ENCODE assay signal across 8 cellular contexts in the genomic region with DNA sequence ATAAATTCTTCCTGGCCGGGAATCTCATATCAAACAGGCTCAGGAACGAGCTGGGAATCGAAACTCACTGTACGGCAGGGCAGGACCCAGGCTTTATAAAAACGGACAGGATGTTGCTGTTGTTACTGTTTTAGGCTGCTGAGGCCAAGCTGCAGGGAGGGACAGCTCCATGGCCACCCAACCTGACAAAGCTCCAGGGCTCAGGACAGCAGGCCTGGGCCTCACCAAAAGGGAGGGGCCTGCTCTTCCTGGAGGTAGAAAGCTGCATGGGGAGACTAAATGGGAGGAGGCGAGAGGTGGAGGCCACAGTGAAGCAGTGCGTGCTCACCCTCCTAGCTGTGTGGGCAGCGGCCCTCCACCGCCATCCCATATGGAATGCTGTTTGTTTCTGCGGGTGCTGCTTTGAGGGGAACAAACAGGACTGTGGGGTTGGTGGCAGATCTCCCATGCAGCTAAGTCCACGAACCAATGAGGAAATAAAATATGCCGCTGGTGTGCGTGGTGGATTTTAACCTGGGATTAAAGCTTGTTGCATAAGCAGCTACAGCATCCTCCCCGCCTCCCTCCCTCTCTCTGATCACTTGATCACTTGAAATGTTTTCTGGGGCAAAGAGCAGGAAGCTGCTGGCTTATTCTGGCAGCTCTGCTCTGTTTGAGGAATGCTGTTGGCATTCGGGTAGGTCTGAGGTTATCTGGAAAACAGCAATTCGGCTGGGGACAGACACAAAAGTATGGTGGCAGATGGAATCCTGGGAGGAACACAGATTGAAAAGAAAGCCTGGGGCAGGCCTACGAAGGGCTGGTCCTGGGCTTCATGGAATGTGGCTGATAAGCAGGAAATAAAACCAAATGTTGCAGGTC. TPM values are rescaled to one million over a fixed set of nuclear protein-coding genes. Genes with fewer than 3 reads are reported as not detected.
DNase-seq lines count a peak whose midpoint lies in the region; ATAC-seq, FAIRE-seq and TF ChIP-seq lines count a peak whose summit lies in the region.

No MANE protein-coding gene starts in this region.

- BruUV-seq in Calu3 (replicated peaks; lab: Mats Ljungman, UMichigan) = no TSS peak

- H3K9me3 Mint-ChIP-seq in Calu3 (ENCODE audit: low read depth, unreplicated experiment) = no peaks in the 10 kb centered on the region

- H3K4me1 ChIP-seq in SJCRH30 (peaks cover 57% of the 10 kb centered on the region), lung (ENCODE audit: control insufficient read depth in 2 of 2, insufficient read depth in 2 of 2, low read length in 2 of 2) (peaks cover 32 to 50% of the 10 kb centered on the region in 2 donors), testis (peaks cover 79% of the 10 kb centered on the region)

- no peak overlapping the region for H3K27ac Mint-ChIP-seq in Calu3 (ENCODE audit: unreplicated experiment)

- CTCF ChIA-PET in Calu3 (lab: Charles Lee) = interaction anchor here (0.5 to 11.2 kb wide), 26 partner anchors 9 to 606 kb away, joined by 3 to 136 read pairs (median 5); a partner anchor contains a TSS

- no peak overlapping the region for H3K4me3 Mint-ChIP-seq in Calu3 (ENCODE audit: low read depth, unreplicated experiment)

- no peak for TF ChIP-seq POLR2A in testis (IDR thresholded peaks at IDR 0.05)

- no peaks in the 10 kb centered on the region for H3K9me3 ChIP-seq in SJCRH30 (replicated peaks)
- H3K9me3 ChIP-seq in lung (ENCODE audit: control insufficient read depth in 2 of 2, insufficient read depth in 1 of 2, low read length in 1 of 2) = no peaks in the 10 kb centered on the region
- H3K9me3 ChIP-seq in testis = no peaks in the 10 kb centered on the region

- H3K36me3 ChIP-seq in SJCRH30 = no peaks in the 10 kb centered on the region
- no peaks in the 10 kb centered on the region for H3K36me3 ChIP-seq in lung (ENCODE audit: control insufficient read depth in 2 of 2, insufficient read depth in 2 of 2, low read length in 2 of 2)
- H3K36me3 ChIP-seq in testis (ENCODE audit: low read depth, missing control alignments) = no peaks in the 10 kb centered on the region

- H3K4me1 Mint-ChIP-seq in Calu3 (ENCODE audit: low read depth, unreplicated experiment) = no peaks in the 10 kb centered on the region

- 12 to 15% methylated on average over 17 of the region's 17 CpGs for WGBS in lung, 2 donors
- 14 to 30% methylated on average over 17 of the region's 17 CpGs for WGBS in testis, 2 donors

- peaks cover 79% of the 10 kb centered on the region for H3K36me3 Mint-ChIP-seq in Calu3 (ENCODE audit: insufficient read depth, unreplicated experiment)

- DNase-seq in Calu3 (peak; percentile 94), HUDEP-2 (lab: John Stamatoyannopoulos, UW; ENCODE audit: unreplicated experiment in 76 of 76) (peak in 51 of 76 experiments; percentile 16 to 74 (median 47)), SJCRH30 (peak; percentile 89 to 92), ecto neural progenitor cell (ENCODE audit: low spot score) (peak; percentile 83), lung (ENCODE audit: low spot score) (peak; percentile 90), testis (peak; percentile 90), NCI-H1105 treated with DMSO at 0.1 percent for 48 hours (lab: John Stamatoyannopoulos, UW) (no peak), GM19239 (ENCODE audit: insufficient read length, low spot score) (no peak)

- H3K27ac ChIP-seq in SJCRH30 (peak overlapping the region; percentile 95), lung (ENCODE audit: low read depth in 1 of 2, low read length in 1 of 2) (peak overlapping the region; percentile 95 to 99), testis (peak overlapping the region; percentile 95 to 99)

- intact Hi-C loops in Calu3 (cut with micrococcal nuclease; ENCODE audit: unreplicated experiment) = loop anchor here (1.0 kb wide), 1 partner anchor 40 kb away; no protein-coding TSS in a partner anchor
- intact Hi-C loops in testis (cut with DNase I; ENCODE audit: low total_unique reads) = loop anchor here (5.0 kb wide), 1 partner anchor 42 kb away; no protein-coding TSS in a partner anchor

- ATAC-seq in lung (ENCODE audit: insufficient read depth, low FRiP score) = peak; percentile 19

- H3K4me3 ChIP-seq in SJCRH30 (peak overlapping the region; percentile 56), lung (no peak overlapping the region), testis (no peak overlapping the region)

- FAIRE-seq in GM19239 (lab: Jason Lieb, UNC) = no peak

- no peaks in the 10 kb centered on the region for H3K27me3 ChIP-seq in SJCRH30
- no peaks in the 10 kb centered on the region for H3K27me3 ChIP-seq in lung (ENCODE audit: control insufficient read depth, insufficient read depth)
- no peaks in the 10 kb centered on the region for H3K27me3 ChIP-seq in testis

- TF ChIP-seq CTCF in Calu3 (IDR thresholded peaks at IDR 0.05; ENCODE audit: unreplicated experiment) = no peak
- TF ChIP-seq CTCF in lung (IDR thresholded peaks at IDR 0.05; ENCODE audit: control extremely low read depth, extremely low read depth) = no peak
- TF ChIP-seq CTCF in testis (IDR thresholded peaks at IDR 0.05) = no peak

- no peaks in the 10 kb centered on the region for H3K27me3 Mint-ChIP-seq in Calu3 (ENCODE audit: unreplicated experiment)

RNA-seq across cellular contexts. Expression of a gene that starts 2.4 kb away (rescaled TPM):
- 53.1 and 77.3 TPM in 2 replicates for total RNA-seq in Calu3 (2022)
- total RNA-seq in SJCRH30 (2014; rRNA removed; shearing (Covaris generic)) = 45.4 and 45.8 TPM in 2 replicates
- total RNA-seq in lung = 10 to 100 TPM; 45.2 to 46.4 TPM
- polyA plus RNA-seq in lung = 10 to 100 TPM; 14.2 to 15.1 TPM
- 100 to 1,000 TPM in 1 of 2 donors, 10 to 100 TPM in 1; 87.2 to 102 TPM for total RNA-seq in testis
- 30.4 TPM for polyA plus RNA-seq in testis (ENCODE audit: insufficient read depth, low read depth, low replicate concordance)

Comparison
In these comparisons a context has a peak if more than half of its experiments do, and no peak if none do; other contexts are left out.
1. DNase-seq: peak in Calu3 (single experiment), HUDEP-2 (51 of 76), SJCRH30 (2 of 2), ecto neural progenitor cell (single experiment), lung (single experiment) and testis (single experiment); none in NCI-H1105 treated with DMSO at 0.1 percent for 48 hours (single experiment) and GM19239 (single experiment).
2. Peak in every context shown above with its lines, with median percentiles within 50 percentile points of each other: H3K27ac ChIP-seq.